Comparison of ENCODE assay signal across 16 cellular contexts in the genomic region with DNA sequence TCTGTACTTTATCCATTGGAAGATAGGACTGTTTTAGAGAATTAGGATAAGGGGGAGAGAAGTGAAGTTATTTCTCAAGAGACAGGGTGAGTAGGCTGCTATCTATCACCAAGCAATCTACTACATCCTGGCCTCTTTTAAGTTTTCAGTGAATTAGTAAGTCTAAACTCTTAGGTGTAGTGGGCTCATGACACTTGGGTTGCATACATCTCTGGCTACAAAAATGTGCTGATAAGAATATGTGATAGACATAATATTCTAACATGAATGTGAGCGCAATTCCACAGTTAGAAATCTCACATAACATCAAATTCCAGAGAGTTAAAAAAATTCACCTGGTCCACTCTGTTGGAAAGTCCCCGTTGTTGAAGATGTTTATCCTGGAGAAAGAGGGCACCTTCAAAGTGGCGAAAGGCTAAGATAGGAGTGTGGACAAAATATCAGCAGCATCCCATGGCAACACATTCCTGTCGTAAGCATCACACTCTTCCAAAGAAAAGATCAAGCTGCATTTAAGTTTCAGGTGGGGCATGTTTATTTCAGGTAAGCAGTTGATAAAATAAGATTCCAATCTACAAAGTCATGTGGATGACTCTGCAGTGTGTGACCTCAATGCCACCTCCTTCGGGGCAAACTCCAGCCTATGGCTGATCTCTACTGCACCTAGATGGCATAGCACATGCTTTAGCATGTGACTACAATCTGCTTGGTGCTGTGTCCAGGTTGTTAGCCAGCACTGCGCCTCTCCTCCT.
DNase-seq lines count a peak whose midpoint lies in the region; ATAC-seq, FAIRE-seq and TF ChIP-seq lines count a peak whose summit lies in the region.
"Had no signal": no experiment of that assay in that cellular context is flagged by ENCODE, and none has a peak within 500 bp of the region (broad histone marks: within the 10 kb centered on the region; RNA-seq: fewer than 3 reads in every experiment).

No MANE protein-coding gene starts in this region.

- no peaks in the 10 kb centered on the region for H3K27me3 ChIP-seq in body of pancreas
- H3K27me3 ChIP-seq: heart right ventricle, sigmoid colon had no signal

- TF ChIP-seq CTCF in body of pancreas (IDR thresholded peaks at IDR 0.05) = no peak
- no peak for TF ChIP-seq CTCF in mucosa of descending colon (IDR thresholded peaks at IDR 0.05)
- TF ChIP-seq CTCF in GM13977 (IDR thresholded peaks at IDR 0.05; ENCODE audit: extremely low read depth, insufficient read depth, missing control alignments) = no peak

- peak; percentile 82 for ATAC-seq in body of pancreas
- peak; percentile 96 for ATAC-seq in mucosa of descending colon
- ATAC-seq: heart right ventricle had no signal

- H3K36me3 ChIP-seq in body of pancreas (replicated peaks in 1 of 2; ENCODE audit: insufficient read depth in 1 of 2, low read depth in 2 of 2) = no peaks in the 10 kb centered on the region
- H3K36me3 ChIP-seq in mucosa of descending colon (ENCODE audit: low read depth) = no peaks in the 10 kb centered on the region
- H3K36me3 ChIP-seq: heart right ventricle, sigmoid colon had no signal

- H3K4me3 ChIP-seq in body of pancreas (no peak overlapping the region), mucosa of descending colon (no peak overlapping the region)
- H3K4me3 ChIP-seq: heart right ventricle, sigmoid colon had no signal

- H3K27ac ChIP-seq in body of pancreas = no peak overlapping the region
- H3K27ac ChIP-seq: heart right ventricle, sigmoid colon had no signal

- H3K9me3 ChIP-seq in body of pancreas (no peaks in the 10 kb centered on the region), mucosa of descending colon (no peaks in the 10 kb centered on the region)
- H3K9me3 ChIP-seq: sigmoid colon had no signal

- DNase-seq in A172 (ENCODE audit: low spot score) = peak; percentile 12
- DNase-seq in GM12892 (ENCODE audit: insufficient read length) = no peak
- DNase-seq in body of pancreas = no peak
- peak in 1 of 3 donors; percentile 54 for DNase-seq in mucosa of descending colon
- DNase-seq in stimulated activated naive CD4-positive, alpha-beta T cell (lab: John Stamatoyannopoulos, UW) = no peak
- DNase-seq in hepatic stellate cell (ENCODE audit: low spot score) = no peak
- DNase-seq in GM13977 (ENCODE audit: low spot score) = no peak
- no peak for DNase-seq in EL
- DNase-seq: activated CD4-positive, alpha-beta T cell treated with anti-CD3 and anti-CD28 coated beads, Interleukin-2, amount 50 U/mL, for 4 hours; aorta; C1 segment of cervical spinal cord; GOT3; heart right ventricle; NCI-H1930; sigmoid colon; T-cell had no signal

- intact Hi-C loops in body of pancreas (cut with DNase I) = no loop called here
- intact Hi-C loops in mucosa of descending colon (cut with DNase I, micrococcal nuclease) = no loop called here

- FAIRE-seq in GM12892 (lab: Jason Lieb, UNC) = peak; percentile 9

- no peaks in the 10 kb centered on the region for H3K4me1 ChIP-seq in body of pancreas
- no peaks in the 10 kb centered on the region for H3K4me1 ChIP-seq in mucosa of descending colon (ENCODE audit: low read depth)
- H3K4me1 ChIP-seq: sigmoid colon had no signal

- TF ChIP-seq POLR2A in GM12892 (IDR thresholded peaks at IDR 0.05; ENCODE audit: low read depth, low read length) (no peak), body of pancreas (IDR thresholded peaks at IDR 0.05) (no peak)

- in situ Hi-C loops in GM13977 (cut with MboI; ENCODE audit: low pct_unique_long_range_greater_than_20kb, low sequenced_read_pairs, unreplicated experiment) = no loop called here

- 51 to 57% methylated on average over 6 of the region's 6 CpGs for WGBS in body of pancreas, 2 donors
